7 cellular contexts compared by ENCODE assay signal in genomic region chr2:13141315-13141714, GRCh38.
"Had no signal": no experiment of that assay in that cellular context is flagged by ENCODE, and none has a peak within 500 bp of the region (broad histone marks: within the 10 kb centered on the region; RNA-seq: fewer than 3 reads in every experiment).

No MANE protein-coding gene starts in this region.

- DNase-seq: GDM1, GF-D8 had no signal

- FAIRE-seq: G401.6, GM12891, GM12892, GM18507, GM19239 had no signal
